In genomic region chr13:40580566-40581276, GRCh38 we compare ENCODE assay signal across 15 cellular contexts.
DNase-seq lines count a peak whose midpoint lies in the region; ATAC-seq lines count a peak whose summit lies in the region.
"Had no signal": no experiment of that assay in that cellular context is flagged by ENCODE, and none has a peak within 500 bp of the region (broad histone marks: within the 10 kb centered on the region; RNA-seq: fewer than 3 reads in every experiment).

No MANE protein-coding gene starts in this region.

- H3K9me3 Mint-ChIP-seq in memory B cell: peaks cover 11% of the 10 kb centered on the region

- H3K27ac ChIP-seq in subcutaneous abdominal adipose tissue (ENCODE audit: low read depth, low read length): peak overlapping the region; percentile 31
- H3K27ac ChIP-seq: SJSA1 had no signal

- no peaks in the 10 kb centered on the region for H3K27me3 Mint-ChIP-seq in memory B cell
- H3K27me3 Mint-ChIP-seq: dendritic cell treated with granulocyte-macrophage colony-stimulating factor and Interleukin-4, amounts not matched to agents 40 ng/mL and 50 ng/mL, for 4 days had no signal

- H3K36me3 Mint-ChIP-seq in memory B cell: peaks cover 17% of the 10 kb centered on the region

- H3K4me1 ChIP-seq in subcutaneous abdominal adipose tissue (ENCODE audit: control insufficient read depth in 5 of 5, insufficient read depth in 5 of 5, low read length in 5 of 5): peaks cover 0 to 55% (median 42%) of the 10 kb centered on the region in 5 donors

- no peak overlapping the region for H3K4me3 ChIP-seq in subcutaneous abdominal adipose tissue (ENCODE audit: low read depth in 1 of 5, low read length in 5 of 5)
- H3K4me3 ChIP-seq: MG63, SJSA1 had no signal

- intact Hi-C loops in Right ventricle myocardium inferior (cut with DNase I) (no loop called here), left cardiac atrium (cut with DNase I) (loop anchor here in 1 of 2 donors (5.0 kb wide), 1 partner anchor 508 kb away; no protein-coding TSS in a partner anchor), posterior cingulate gyrus (cut with DNase I) (no loop called here)

- peaks cover 68% of the 10 kb centered on the region for H3K4me1 Mint-ChIP-seq in memory B cell

- H3K4me3 Mint-ChIP-seq in memory B cell: peak overlapping the region; percentile 33
- H3K4me3 Mint-ChIP-seq: dendritic cell treated with granulocyte-macrophage colony-stimulating factor and Interleukin-4, amounts not matched to agents 40 ng/mL and 50 ng/mL, for 4 days had no signal

- H3K27ac Mint-ChIP-seq in memory B cell: peak overlapping the region; percentile 57
- H3K27ac Mint-ChIP-seq: dendritic cell treated with granulocyte-macrophage colony-stimulating factor and Interleukin-4, amounts not matched to agents 40 ng/mL and 50 ng/mL, for 4 days had no signal

- H3K27me3 ChIP-seq in subcutaneous abdominal adipose tissue (ENCODE audit: control insufficient read depth in 5 of 5, insufficient read depth in 4 of 5, low read length in 5 of 5): no peaks in the 10 kb centered on the region
- H3K27me3 ChIP-seq: MG63, SJSA1 had no signal

- ATAC-seq in Right ventricle myocardium inferior (peak; percentile 14), left cardiac atrium (no peak), memory B cell (ENCODE audit: low read depth) (no peak), HG03469 (IDR thresholded peaks at IDR 0.05; ENCODE audit: unreplicated experiment) (no peak)

- no peak overlapping the region for H3K9ac ChIP-seq in subcutaneous abdominal adipose tissue (ENCODE audit: low read length in 5 of 5)

- H3K9me3 ChIP-seq in subcutaneous abdominal adipose tissue (ENCODE audit: control insufficient read depth in 5 of 5, low read length in 5 of 5): peaks cover 0 to 8% (median 5%) of the 10 kb centered on the region in 5 donors
- H3K9me3 ChIP-seq: SJSA1 had no signal

- DNase-seq in Right ventricle myocardium inferior (ENCODE audit: missing footprints): no peak
- DNase-seq in left cardiac atrium: no peak
- DNase-seq in NAMALWA (ENCODE audit: low spot score): peak; percentile 68
- no peak for DNase-seq in memory B cell (ENCODE audit: low spot score in 2 of 2)
- no peak for DNase-seq in NCI-H526 (lab: John Stamatoyannopoulos, UW)
- no peak for DNase-seq in posterior cingulate gyrus
- DNase-seq: activated gamma-delta T cell, H7, MG63, NCI-H1694 treated with DMSO at 0.1 percent for 48 hours, NCI-H510A had no signal

- peaks cover 0 to 5% (median 0%) of the 10 kb centered on the region in 5 donors for H3K36me3 ChIP-seq in subcutaneous abdominal adipose tissue (ENCODE audit: control insufficient read depth in 5 of 5, insufficient read depth in 5 of 5, low read length in 5 of 5)
- H3K36me3 ChIP-seq: MG63, SJSA1 had no signal
